Comparison of ENCODE assay signal across 1 cellular context in genomic region chr6:26054937-26055669, GRCh38.
TF ChIP-seq lines count a peak whose summit lies in the region.

No MANE protein-coding gene starts in this region.

TF ChIP-seq in HepG2, 621 proteins besides CTCF, POLR2A, EP300 and RAD21 (continued from another document and continues in another):
- peak; percentile 44; the same call in 1 of the 2 replicates for TF ChIP-seq RFX3 (CRISPR knock-in tag; IDR thresholded peaks at IDR 0.05)
- peak; percentile 80; the same call in 1 of the 2 replicates for TF ChIP-seq MXD4 (CRISPR knock-in tag; IDR thresholded peaks at IDR 0.05)
- peak; percentile 76 for TF ChIP-seq ZNF264 (CRISPR knock-in tag; IDR thresholded peaks at IDR 0.05)
- TF ChIP-seq BHLHE40 (IDR thresholded peaks at IDR 0.05; ENCODE audit: low read length), result peak; percentile 26; the same call in 1 of the 2 replicates
- peak; percentile 67 for TF ChIP-seq HHEX (CRISPR knock-in tag; IDR thresholded peaks at IDR 0.05)
- no peak for TF ChIP-seq ZKSCAN5 (CRISPR knock-in tag; IDR thresholded peaks at IDR 0.05)
- TF ChIP-seq TFDP2 (CRISPR knock-in tag; IDR thresholded peaks at IDR 0.05), result peak; percentile 97
- peak; percentile 62 for TF ChIP-seq KLF12 (CRISPR knock-in tag; IDR thresholded peaks at IDR 0.05; ENCODE audit: borderline replicate concordance)
- TF ChIP-seq RFX1 (IDR thresholded peaks at IDR 0.05), result peak; percentile 73
- TF ChIP-seq MED13 (CRISPR knock-in tag; IDR thresholded peaks at IDR 0.05), result peak; percentile 84
- no peak for TF ChIP-seq LBX2 (CRISPR knock-in tag; IDR thresholded peaks at IDR 0.05; ENCODE audit: borderline replicate concordance)
- no peak for TF ChIP-seq JUN (CRISPR knock-in tag; IDR thresholded peaks at IDR 0.05)
- TF ChIP-seq MXD1 (CRISPR knock-in tag; IDR thresholded peaks at IDR 0.05), result no peak
- TF ChIP-seq HOXA5 (CRISPR knock-in tag; IDR thresholded peaks at IDR 0.05), result peak; percentile 17; the same call in 1 of the 2 replicates
- peak; percentile 38; the same call in 1 of the 2 replicates for TF ChIP-seq MAFF (IDR thresholded peaks at IDR 0.05; ENCODE audit: low read depth, low read length)
- TF ChIP-seq PPARG (CRISPR knock-in tag; conservative IDR thresholded peaks at IDR 0.05), result peak; percentile 99
- no peak for TF ChIP-seq TERF1 (CRISPR knock-in tag; IDR thresholded peaks at IDR 0.05)
- peak; percentile 14 for TF ChIP-seq STAG1 (CRISPR knock-in tag; IDR thresholded peaks at IDR 0.05)
- TF ChIP-seq PRMT3 (CRISPR knock-in tag; IDR thresholded peaks at IDR 0.05; ENCODE audit: borderline replicate concordance, low read depth), result 0 out of 2 replicates have a peak, but pooled peaks have one; percentile 36
- no peak for TF ChIP-seq ZNF337 (CRISPR knock-in tag; IDR thresholded peaks at IDR 0.05; ENCODE audit: borderline replicate concordance, low read depth)
- no peak for TF ChIP-seq ZNF678 (CRISPR knock-in tag; IDR thresholded peaks at IDR 0.05)
- 0 out of 2 replicates have a peak, but pooled peaks have one; percentile 13 for TF ChIP-seq NR2F2 (IDR thresholded peaks at IDR 0.05; ENCODE audit: borderline replicate concordance, low read depth)
- TF ChIP-seq ATF4 (CRISPR knock-in tag; IDR thresholded peaks at IDR 0.05), result peak; percentile 82 to 90
- TF ChIP-seq ZXDC (CRISPR knock-in tag; IDR thresholded peaks at IDR 0.05), result 0 out of 2 replicates have a peak, but pooled peaks have one; percentile 21
- TF ChIP-seq KLF9 (CRISPR knock-in tag; IDR thresholded peaks at IDR 0.05; ENCODE audit: low read depth), result no peak
- no peak for TF ChIP-seq SP5 (CRISPR knock-in tag; IDR thresholded peaks at IDR 0.05; ENCODE audit: borderline replicate concordance, low read depth)
- TF ChIP-seq ZNF414 (CRISPR knock-in tag; IDR thresholded peaks at IDR 0.05), result no peak
- TF ChIP-seq ZNF563 (CRISPR knock-in tag; IDR thresholded peaks at IDR 0.05), result no peak; the same call in 1 of the 2 replicates
- 0 out of 2 replicates have a peak, but pooled peaks have one; percentile 51 for TF ChIP-seq ZBTB26 (CRISPR knock-in tag; IDR thresholded peaks at IDR 0.05; ENCODE audit: borderline replicate concordance)
- peak; percentile 46; the same call in 1 of the 2 replicates for TF ChIP-seq MYPOP (CRISPR knock-in tag; IDR thresholded peaks at IDR 0.05)
- TF ChIP-seq ZNF276 (CRISPR knock-in tag; IDR thresholded peaks at IDR 0.05; ENCODE audit: low read depth), result no peak
- no peak for TF ChIP-seq SRSF9 (IDR thresholded peaks at IDR 0.05; ENCODE audit: borderline replicate concordance, insufficient read depth, low read depth, low read length, poor library complexity, severe bottlenecking)
- no peak for TF ChIP-seq SOX6 (IDR thresholded peaks at IDR 0.05)
- TF ChIP-seq SOX6 (CRISPR knock-in tag; IDR thresholded peaks at IDR 0.05), result peak; percentile 65
- peak; percentile 65 for TF ChIP-seq UBTF (CRISPR knock-in tag; IDR thresholded peaks at IDR 0.05)
- no peak for TF ChIP-seq CENPBD1 (CRISPR knock-in tag; IDR thresholded peaks at IDR 0.05; ENCODE audit: borderline replicate concordance, low read depth)
- 0 out of 2 replicates have a peak, but pooled peaks have one; percentile 14 for TF ChIP-seq PHF20 (CRISPR knock-in tag; IDR thresholded peaks at IDR 0.05)
- TF ChIP-seq ZNF333 (CRISPR knock-in tag; IDR thresholded peaks at IDR 0.05; ENCODE audit: borderline replicate concordance), result no peak
- no peak for TF ChIP-seq ZBTB46 (CRISPR knock-in tag; IDR thresholded peaks at IDR 0.05; ENCODE audit: borderline replicate concordance)
- no peak for TF ChIP-seq GTF3A (CRISPR knock-in tag; conservative IDR thresholded peaks at IDR 0.05)
- TF ChIP-seq GATAD1 (CRISPR knock-in tag; IDR thresholded peaks at IDR 0.05), result peak; percentile 54
- TF ChIP-seq BRF2 (CRISPR knock-in tag; IDR thresholded peaks at IDR 0.05), result peak; percentile 61; the same call in 1 of the 2 replicates
- no peak; the same call in none of the 2 replicates for TF ChIP-seq NR2F6 (IDR thresholded peaks at IDR 0.05)
- peak; percentile 53 for TF ChIP-seq NR2F6 (CRISPR knock-in tag; IDR thresholded peaks at IDR 0.05)
- TF ChIP-seq TOPORS (CRISPR knock-in tag; IDR thresholded peaks at IDR 0.05), result no peak; the same call in 1 of the 2 replicates
- peak; percentile 36; the same call in 1 of the 2 replicates for TF ChIP-seq SMC3 (IDR thresholded peaks at IDR 0.05; ENCODE audit: low read length)
